ENCODE assay signal across 15 cellular contexts in genomic region chr10:1086787-1087186, GRCh38.
"Had no signal": no experiment of that assay in that cellular context is flagged by ENCODE, and none has a peak within 500 bp of the region (broad histone marks: within the 10 kb centered on the region; RNA-seq: fewer than 3 reads in every experiment).

No MANE protein-coding gene starts in this region.

- H3K9me3 Mint-ChIP-seq: activated naive CD4-positive, alpha-beta T cell treated with anti-CD3 and anti-CD28 coated beads, Interleukin-2, amount 10 ng/mL, durations not matched to agents 7 days and 5 days; T-helper 1 cell treated with Interleukin-12 subunit alpha and Interleukin-12 subunit beta and Interleukin-4 antibody, amounts not matched to agents 30 μg/mL and 1 μg/mL, for 36 hours had no signal

- FAIRE-seq: TTC549 had no signal

- H3K36me3 ChIP-seq: ovary had no signal

- H3K27me3 Mint-ChIP-seq: activated naive CD4-positive, alpha-beta T cell treated with anti-CD3 and anti-CD28 coated beads, Interleukin-2, amount 10 ng/mL, durations not matched to agents 7 days and 5 days had no signal

- H3K4me1 ChIP-seq: tibial artery, vagina had no signal

- H3K27ac Mint-ChIP-seq: activated naive CD4-positive, alpha-beta T cell treated with anti-CD3 and anti-CD28 coated beads, Interleukin-2, amount 10 ng/mL, durations not matched to agents 7 days and 5 days; T-helper 1 cell treated with Interleukin-12 subunit alpha and Interleukin-12 subunit beta and Interleukin-4 antibody, amounts not matched to agents 30 μg/mL and 1 μg/mL, for 36 hours had no signal

- H3K4me3 ChIP-seq: lung, ovary, tibial artery, vagina had no signal

- H3K9me3 ChIP-seq: ovary, tibial artery, vagina had no signal

- H3K4me3 Mint-ChIP-seq: activated naive CD4-positive, alpha-beta T cell treated with anti-CD3 and anti-CD28 coated beads, Interleukin-2, amount 10 ng/mL, durations not matched to agents 7 days and 5 days; T-helper 1 cell treated with Interleukin-12 subunit alpha and Interleukin-12 subunit beta and Interleukin-4 antibody, amounts not matched to agents 30 μg/mL and 1 μg/mL, for 36 hours had no signal

- H3K27ac ChIP-seq: brain microvascular endothelial cell, ovary, tibial artery, vagina had no signal

- DNase-seq: activated CD4-positive, CD25-positive, alpha-beta regulatory T cell; activated naive CD4-positive, alpha-beta T cell treated with anti-CD3 and anti-CD28 coated beads, Interleukin-2, amount 10 ng/mL, durations not matched to agents 7 days and 5 days; amygdala; brain microvascular endothelial cell; cerebellar nuclear complex; left cardiac atrium; ovary; stimulated activated CD4-positive, alpha-beta T cell treated with anti-CD3 and anti-CD28 coated beads, Interleukin-15, amount 100 ng/mL, for 24 hours; stimulated activated CD4-positive, alpha-beta T cell treated with anti-CD3 and anti-CD28 coated beads, Interleukin-4, amount 100 ng/mL, for 24 hours; tibial artery had no signal

- H3K27me3 ChIP-seq: brain microvascular endothelial cell, ovary, tibial artery, vagina had no signal

- ATAC-seq: esophagus mucosa had no signal
